12 cellular contexts compared by ENCODE assay signal in the genomic region with DNA sequence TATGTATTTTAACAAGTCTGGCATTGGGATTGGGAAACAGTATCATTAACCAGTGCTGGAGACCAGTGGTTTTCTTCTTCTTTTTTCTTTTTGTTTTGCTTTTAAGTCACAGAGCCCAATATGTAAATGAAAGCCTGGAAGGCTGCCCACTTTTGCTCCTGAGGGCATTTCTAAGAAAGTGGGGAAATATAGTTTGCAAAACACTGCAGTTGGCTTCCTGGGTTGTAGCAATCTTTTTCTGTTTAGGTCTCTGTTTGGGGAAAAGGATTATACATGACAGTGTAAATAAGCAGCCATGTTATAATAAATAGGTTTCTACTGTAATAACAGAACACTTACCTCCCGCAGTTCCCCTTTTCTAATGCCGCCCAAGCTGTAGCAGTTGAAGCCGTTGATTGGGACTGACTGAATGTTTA.
DNase-seq lines count a peak whose midpoint lies in the region; ATAC-seq and TF ChIP-seq lines count a peak whose summit lies in the region.
"Had no signal": no experiment of that assay in that cellular context is flagged by ENCODE, and none has a peak within 500 bp of the region (broad histone marks: within the 10 kb centered on the region; RNA-seq: fewer than 3 reads in every experiment).

No MANE protein-coding gene starts in this region.

- H3K9me3 ChIP-seq in testis = no peaks in the 10 kb centered on the region
- H3K9me3 ChIP-seq: A549 had no signal

- TF ChIP-seq POLR2A in NB4 (IDR thresholded peaks at IDR 0.05; ENCODE audit: extremely low read depth, insufficient read length) (no peak), testis (IDR thresholded peaks at IDR 0.05) (no peak)

- no peaks in the 10 kb centered on the region for H3K9me3 Mint-ChIP-seq in dendritic cell treated with granulocyte-macrophage colony-stimulating factor and Interleukin-4, amounts not matched to agents 40 ng/mL and 50 ng/mL, for 4 days
- H3K9me3 Mint-ChIP-seq: stimulated activated memory B cell treated with anti-CD40 and anti-IgM and Interleukin-4, amounts not matched to agents 10 μg/mL and 1 μg/mL and 100 μg/mL, for 72 hours had no signal

- ATAC-seq in HG02884 (IDR thresholded peaks at IDR 0.05; ENCODE audit: unreplicated experiment) = no peak
- ATAC-seq: A549; stimulated activated memory B cell treated with anti-CD40 and anti-IgM and Interleukin-4, amounts not matched to agents 10 μg/mL and 1 μg/mL and 100 μg/mL, for 72 hours had no signal

- intact Hi-C loops in dendritic cell treated with granulocyte-macrophage colony-stimulating factor and Interleukin-4, amounts not matched to agents 40 ng/mL and 50 ng/mL, for 4 days (cut with micrococcal nuclease) = no loop called here
- intact Hi-C loops in testis (cut with DNase I; ENCODE audit: low total_unique reads) = no loop called here

- H3K27ac ChIP-seq in testis = no peak overlapping the region
- H3K27ac ChIP-seq: A549 had no signal

- no peaks in the 10 kb centered on the region for H3K27me3 ChIP-seq in testis

- WGBS in testis, 2 donors = 73 to 79% methylated on average over 3 of the region's 3 CpGs

- no peaks in the 10 kb centered on the region for H3K36me3 Mint-ChIP-seq in dendritic cell treated with granulocyte-macrophage colony-stimulating factor and Interleukin-4, amounts not matched to agents 40 ng/mL and 50 ng/mL, for 4 days (ENCODE audit: low read depth)

- H3K27ac Mint-ChIP-seq in dendritic cell treated with granulocyte-macrophage colony-stimulating factor and Interleukin-4, amounts not matched to agents 40 ng/mL and 50 ng/mL, for 4 days = peak overlapping the region; percentile 75
- H3K27ac Mint-ChIP-seq: stimulated activated memory B cell treated with anti-CD40 and anti-IgM and Interleukin-4, amounts not matched to agents 10 μg/mL and 1 μg/mL and 100 μg/mL, for 72 hours had no signal

- no peaks in the 10 kb centered on the region for H3K27me3 Mint-ChIP-seq in dendritic cell treated with granulocyte-macrophage colony-stimulating factor and Interleukin-4, amounts not matched to agents 40 ng/mL and 50 ng/mL, for 4 days
- H3K27me3 Mint-ChIP-seq: stimulated activated memory B cell treated with anti-CD40 and anti-IgM and Interleukin-4, amounts not matched to agents 10 μg/mL and 1 μg/mL and 100 μg/mL, for 72 hours had no signal

- TF ChIP-seq CTCF in NB4 (IDR thresholded peaks at IDR 0.05; ENCODE audit: low read depth, low read length) (no peak), testis (IDR thresholded peaks at IDR 0.05) (no peak)

- no peaks in the 10 kb centered on the region for H3K4me1 ChIP-seq in testis

- no peaks in the 10 kb centered on the region for H3K36me3 ChIP-seq in testis (ENCODE audit: low read depth, missing control alignments)

- H3K4me3 ChIP-seq in NB4 (ENCODE audit: low read depth, low read length) = peak overlapping the region; percentile 44
- H3K4me3 ChIP-seq in testis = no peak overlapping the region
- H3K4me3 ChIP-seq: A549 had no signal

- peak overlapping the region; percentile 26 for H3K4me3 Mint-ChIP-seq in dendritic cell treated with granulocyte-macrophage colony-stimulating factor and Interleukin-4, amounts not matched to agents 40 ng/mL and 50 ng/mL, for 4 days
- H3K4me3 Mint-ChIP-seq: stimulated activated memory B cell treated with anti-CD40 and anti-IgM and Interleukin-4, amounts not matched to agents 10 μg/mL and 1 μg/mL and 100 μg/mL, for 72 hours had no signal

- DNase-seq in NCI-H748 (lab: John Stamatoyannopoulos, UW; ENCODE audit: unreplicated experiment) (peak; percentile 32), NCI-H748 treated with DMSO at 0.1 percent for 48 hours (lab: John Stamatoyannopoulos, UW) (no peak), NB4 (ENCODE audit: low read depth) (peak; percentile 83), testis (peak; percentile 14), kidney glomerular epithelial cell (lab: John Stamatoyannopoulos, UW) (no peak)
- no peak for DNase-seq in activated CD8-positive, alpha-beta memory T cell treated with anti-CD3 and anti-CD28 coated beads for 24 hours
- DNase-seq: activated CD8-positive, alpha-beta memory T cell treated with anti-CD3 and anti-CD28 coated beads, Interleukin-2, amount 50 U/mL, for 4 hours; hippocampal formation had no signal

- peaks cover 22% of the 10 kb centered on the region for H3K4me1 Mint-ChIP-seq in dendritic cell treated with granulocyte-macrophage colony-stimulating factor and Interleukin-4, amounts not matched to agents 40 ng/mL and 50 ng/mL, for 4 days (ENCODE audit: low read depth)

Comparison
In these comparisons a context has a peak if more than half of its experiments do, and no peak if none do; other contexts are left out.
1. DNase-seq: peak in NCI-H748 (single experiment), NB4 (single experiment) and testis (single experiment); none in NCI-H748 treated with DMSO at 0.1 percent for 48 hours (single experiment), kidney glomerular epithelial cell (single experiment) and activated CD8-positive, alpha-beta memory T cell treated with anti-CD3 and anti-CD28 coated beads for 24 hours (single experiment).